Comparison of ENCODE assay signal across 8 cellular contexts in the genomic region with DNA sequence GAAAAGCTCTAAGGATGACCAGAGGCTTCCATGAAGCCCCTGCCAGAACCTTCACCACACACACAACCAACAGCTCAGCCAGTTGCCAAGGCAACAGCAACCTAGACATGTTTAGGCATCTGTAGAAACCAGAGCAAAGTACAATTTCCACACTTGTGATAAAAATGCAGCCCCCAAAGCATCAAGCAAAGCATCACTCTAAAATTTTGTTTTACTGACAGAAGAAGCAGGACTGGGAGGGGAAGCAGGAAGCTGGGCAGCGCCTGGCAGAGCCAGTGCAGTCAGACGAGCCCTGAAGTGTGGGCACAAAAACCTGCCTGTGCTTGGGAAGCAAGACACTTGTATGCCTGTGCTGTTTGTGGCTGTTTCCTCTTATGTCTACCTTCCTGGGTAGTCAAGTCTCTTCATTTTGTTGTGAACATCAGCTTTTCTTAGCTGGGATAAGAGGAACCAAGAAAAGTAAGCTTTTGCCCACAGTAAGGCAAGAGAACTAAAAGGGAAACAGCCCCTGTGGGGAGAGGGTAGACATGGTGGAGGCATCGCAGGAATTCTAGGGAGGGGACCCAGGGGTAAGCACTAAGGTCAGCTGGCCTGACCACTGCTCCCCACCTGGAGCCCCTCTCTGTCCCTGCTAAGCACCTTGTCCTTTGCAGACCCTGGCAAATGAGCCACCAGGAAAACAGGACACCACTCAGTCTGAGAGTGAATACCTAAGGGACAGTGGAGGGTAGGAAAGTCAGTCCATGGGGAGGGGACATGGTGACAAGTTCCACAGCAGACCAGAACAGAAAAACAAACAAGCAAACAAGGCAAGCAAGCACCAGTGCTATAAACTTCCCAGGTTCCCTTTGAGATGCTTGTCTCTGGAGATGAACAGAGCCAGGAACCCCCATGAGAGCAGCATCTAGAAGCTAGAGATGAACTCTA. TPM values are rescaled to one million over a fixed set of nuclear protein-coding genes. Genes with fewer than 3 reads are reported as not detected.
DNase-seq lines count a peak whose midpoint lies in the region; ATAC-seq and TF ChIP-seq lines count a peak whose summit lies in the region.

No MANE protein-coding gene starts in this region.

- no peak for TF ChIP-seq CTCF in astrocyte of the spinal cord (IDR thresholded peaks at IDR 0.05; ENCODE audit: low read depth, low read length)
- no peak for TF ChIP-seq CTCF in lower lobe of right lung (IDR thresholded peaks at IDR 0.05)
- no peak for TF ChIP-seq CTCF in type B pancreatic cell (conservative IDR thresholded peaks at IDR 0.05)

- H3K36me3 Mint-ChIP-seq in activated T-cell treated with anti-CD3 and anti-CD28 coated beads, Interleukin-2, amount 50 U/mL, for 24 hours (ENCODE audit: low read depth) = peaks cover 2% of the 10 kb centered on the region
- H3K36me3 Mint-ChIP-seq in type B pancreatic cell = peaks cover 21% of the 10 kb centered on the region

- peak; percentile 65 for ATAC-seq in lower lobe of right lung

- no peaks in the 10 kb centered on the region for H3K27me3 Mint-ChIP-seq in activated T-cell treated with anti-CD3 and anti-CD28 coated beads, Interleukin-2, amount 50 U/mL, for 24 hours
- no peaks in the 10 kb centered on the region for H3K27me3 Mint-ChIP-seq in type B pancreatic cell

- DNase-seq in activated T-cell treated with anti-CD3 and anti-CD28 coated beads, Interleukin-2, amount 50 U/mL, for 24 hours = no peak
- no peak for DNase-seq in activated T-cell treated with anti-CD3 and anti-CD28 coated beads, Interleukin-2, amount 50 U/mL, for 1 hour
- DNase-seq in astrocyte of the spinal cord (ENCODE audit: low read depth, low spot score) (peak; percentile 70), lower lobe of right lung (peak; percentile 67), type B pancreatic cell (ENCODE audit: extremely low spot score, unreplicated experiment) (no peak), NCI-H510A treated with DMSO at 0.1 percent for 48 hours (lab: John Stamatoyannopoulos, UW) (no peak), dedifferentiated amniotic fluid mesenchymal stem cell (ENCODE audit: extremely low spot score) (no peak), OCI-M2 (lab: John Stamatoyannopoulos, UW; ENCODE audit: unreplicated experiment) (no peak)

- peak overlapping the region; percentile 25 for H3K4me3 Mint-ChIP-seq in activated T-cell treated with anti-CD3 and anti-CD28 coated beads, Interleukin-2, amount 50 U/mL, for 24 hours
- H3K4me3 Mint-ChIP-seq in type B pancreatic cell = no peak overlapping the region

- peak overlapping the region; percentile 59 for H3K27ac ChIP-seq in lower lobe of right lung

- H3K27ac Mint-ChIP-seq in activated T-cell treated with anti-CD3 and anti-CD28 coated beads, Interleukin-2, amount 50 U/mL, for 24 hours = peak overlapping the region; percentile 85
- H3K27ac Mint-ChIP-seq in type B pancreatic cell = peak overlapping the region; percentile 66

- H3K4me3 ChIP-seq in astrocyte of the spinal cord (ENCODE audit: low read depth, low read length) = no peak overlapping the region
- H3K4me3 ChIP-seq in lower lobe of right lung = peak overlapping the region; percentile 17

- in situ Hi-C loops in astrocyte of the spinal cord (cut with HindIII; ENCODE audit: low sequenced_read_pairs) = no loop called here

- H3K36me3 ChIP-seq in lower lobe of right lung = no peaks in the 10 kb centered on the region

- H3K27me3 ChIP-seq in lower lobe of right lung (ENCODE audit: low read depth) = no peaks in the 10 kb centered on the region

- H3K9me3 Mint-ChIP-seq in activated T-cell treated with anti-CD3 and anti-CD28 coated beads, Interleukin-2, amount 50 U/mL, for 24 hours = no peaks in the 10 kb centered on the region
- H3K9me3 Mint-ChIP-seq in type B pancreatic cell = peaks cover 4% of the 10 kb centered on the region

- peaks cover 84% of the 10 kb centered on the region for H3K4me1 ChIP-seq in lower lobe of right lung

- H3K9me3 ChIP-seq in lower lobe of right lung = no peaks in the 10 kb centered on the region

- intact Hi-C loops in lower lobe of right lung (cut with DNase I) = no loop called here

- H3K4me1 Mint-ChIP-seq in activated T-cell treated with anti-CD3 and anti-CD28 coated beads, Interleukin-2, amount 50 U/mL, for 24 hours (ENCODE audit: low read depth) = peaks cover 90% of the 10 kb centered on the region
- H3K4me1 Mint-ChIP-seq in type B pancreatic cell (ENCODE audit: unreplicated experiment) = peaks cover 60% of the 10 kb centered on the region

RNA-seq across cellular contexts. Expression of gene PACSIN2, which starts 13.4 kb away (rescaled TPM):
- total RNA-seq in lower lobe of right lung (104 TPM), type B pancreatic cell (ENCODE audit: low replicate concordance) (53.4 and 89.1 TPM in 2 replicates)

Comparison
In these comparisons a context has a peak if more than half of its experiments do, and no peak if none do; other contexts are left out.
1. DNase-seq: peak in astrocyte of the spinal cord (single experiment) and lower lobe of right lung (single experiment); none in activated T-cell treated with anti-CD3 and anti-CD28 coated beads, Interleukin-2, amount 50 U/mL, for 24 hours (single experiment), activated T-cell treated with anti-CD3 and anti-CD28 coated beads, Interleukin-2, amount 50 U/mL, for 1 hour (single experiment), type B pancreatic cell (single experiment), NCI-H510A treated with DMSO at 0.1 percent for 48 hours (single experiment), dedifferentiated amniotic fluid mesenchymal stem cell (single experiment) and OCI-M2 (single experiment).